8 cellular contexts compared by ENCODE assay signal in the genomic region with DNA sequence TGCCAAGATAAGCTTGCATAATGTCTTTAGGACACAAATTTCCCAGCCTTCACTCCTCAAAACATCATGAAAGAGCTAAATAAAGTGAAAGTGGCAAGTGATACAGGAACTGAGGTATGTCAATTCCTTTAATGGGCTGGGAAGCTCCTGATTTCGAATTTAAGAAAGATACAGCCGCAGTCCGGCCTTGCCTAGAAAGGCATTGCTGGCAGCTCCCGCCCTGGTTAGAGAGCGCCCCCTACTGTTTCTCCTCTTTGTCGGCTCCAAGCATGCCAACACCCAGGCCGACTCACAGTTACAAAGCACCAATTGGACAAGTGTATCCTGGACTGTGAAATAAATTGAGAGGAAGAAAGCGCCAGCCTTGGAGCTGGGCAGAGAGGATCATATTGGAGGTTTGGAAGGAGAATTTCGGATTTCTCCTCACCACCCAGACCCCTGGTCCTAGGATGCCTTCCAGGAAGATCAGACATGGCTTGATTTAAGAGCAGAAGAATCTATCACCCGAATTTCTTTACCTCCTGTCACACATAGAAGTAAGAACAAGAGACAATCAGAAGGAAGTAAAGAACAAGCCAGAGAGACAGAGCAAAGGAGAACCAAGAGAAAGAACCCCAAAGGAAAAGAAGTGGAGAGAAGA.
DNase-seq lines count a peak whose midpoint lies in the region; ATAC-seq and TF ChIP-seq lines count a peak whose summit lies in the region.

No MANE protein-coding gene starts in this region.

- no peaks in the 10 kb centered on the region for H3K36me3 Mint-ChIP-seq in CD4-positive, CD25-positive, alpha-beta regulatory T cell

- DNase-seq in CD4-positive, CD25-positive, alpha-beta regulatory T cell: peak; percentile 70 to 95 (median 88)
- DNase-seq in NCI-H69 (lab: John Stamatoyannopoulos, UW) (peak; percentile 95), ecto neural progenitor cell (ENCODE audit: low spot score) (peak; percentile 90), lung (ENCODE audit: low spot score) (peak; percentile 88)
- DNase-seq in activated CD4-positive, alpha-beta T cell treated with anti-CD3 and anti-CD28 coated beads, Interleukin-2, amount 50 U/mL, for 4 hours: peak; percentile 84 to 86
- peak; percentile 76 to 89 (median 79) for DNase-seq in stimulated activated CD4-positive, alpha-beta T cell treated with anti-CD3 and anti-CD28 coated beads, TNF-alpha, amount 100 ng/mL, for 48 hours (ENCODE audit: low read depth in 3 of 3)

- H3K9me3 ChIP-seq in CD4-positive, CD25-positive, alpha-beta regulatory T cell (ENCODE audit: control insufficient read depth in 2 of 2, low read length in 2 of 2): no peaks in the 10 kb centered on the region
- no peaks in the 10 kb centered on the region for H3K9me3 ChIP-seq in lung (ENCODE audit: control insufficient read depth in 2 of 2, insufficient read depth in 1 of 2, low read length in 1 of 2)

- peak; percentile 92 for ATAC-seq in CD4-positive, CD25-positive, alpha-beta regulatory T cell (ENCODE audit: low read depth in 2 of 2)
- ATAC-seq in GM19438 (IDR thresholded peaks at IDR 0.05; ENCODE audit: low read depth, unreplicated experiment) (peak; percentile 91), HG03521 (IDR thresholded peaks at IDR 0.05; ENCODE audit: unreplicated experiment) (peak; percentile 91), lung (ENCODE audit: insufficient read depth, low FRiP score) (peak; percentile 95)

- no peak overlapping the region for H3K4me3 Mint-ChIP-seq in CD4-positive, CD25-positive, alpha-beta regulatory T cell

- H3K4me3 ChIP-seq in CD4-positive, CD25-positive, alpha-beta regulatory T cell (ENCODE audit: low read depth, low read length): peak overlapping the region; percentile 42
- no peak overlapping the region for H3K4me3 ChIP-seq in lung

- H3K4me1 ChIP-seq in CD4-positive, CD25-positive, alpha-beta regulatory T cell (ENCODE audit: control insufficient read depth, insufficient read depth, low read length, poor library complexity, severe bottlenecking): peaks cover 53% of the 10 kb centered on the region
- H3K4me1 ChIP-seq in lung (ENCODE audit: control insufficient read depth in 2 of 2, insufficient read depth in 2 of 2, low read length in 2 of 2): peaks cover 1 to 2% of the 10 kb centered on the region in 2 donors

- peaks cover 0 to 22% (median 15%) of the 10 kb centered on the region in 4 donors for H3K4me1 Mint-ChIP-seq in CD4-positive, CD25-positive, alpha-beta regulatory T cell

- TF ChIP-seq CTCF in lung (IDR thresholded peaks at IDR 0.05; ENCODE audit: control extremely low read depth, extremely low read depth): peak; percentile 87

- no peak overlapping the region for H3K27ac Mint-ChIP-seq in CD4-positive, CD25-positive, alpha-beta regulatory T cell

- WGBS in lung, 2 donors: 9 to 10% methylated on average over 10 of the region's 10 CpGs

- H3K9me3 Mint-ChIP-seq in CD4-positive, CD25-positive, alpha-beta regulatory T cell: no peaks in the 10 kb centered on the region

- peak overlapping the region; percentile 75 for H3K27ac ChIP-seq in CD4-positive, CD25-positive, alpha-beta regulatory T cell (ENCODE audit: insufficient read depth, low read length, poor library complexity, severe bottlenecking)
- H3K27ac ChIP-seq in lung (ENCODE audit: low read depth in 1 of 2, low read length in 1 of 2): no peak overlapping the region

- H3K27me3 ChIP-seq in CD4-positive, CD25-positive, alpha-beta regulatory T cell (ENCODE audit: control insufficient read depth, insufficient read depth, low read length): no peaks in the 10 kb centered on the region
- H3K27me3 ChIP-seq in lung (ENCODE audit: control insufficient read depth, insufficient read depth): no peaks in the 10 kb centered on the region

- no peaks in the 10 kb centered on the region for H3K27me3 Mint-ChIP-seq in CD4-positive, CD25-positive, alpha-beta regulatory T cell

- no peaks in the 10 kb centered on the region for H3K36me3 ChIP-seq in CD4-positive, CD25-positive, alpha-beta regulatory T cell (ENCODE audit: control insufficient read depth, insufficient read depth, low read length)
- H3K36me3 ChIP-seq in lung (ENCODE audit: control insufficient read depth in 2 of 2, insufficient read depth in 2 of 2, low read length in 2 of 2): no peaks in the 10 kb centered on the region
